ENCODE assay signal across 8 cellular contexts in genomic region chr19:34838753-34839431, GRCh38.
DNase-seq lines count a peak whose midpoint lies in the region; ATAC-seq, FAIRE-seq and TF ChIP-seq lines count a peak whose summit lies in the region.

No MANE protein-coding gene starts in this region.

- H3K4me3 Mint-ChIP-seq in activated CD8-positive, alpha-beta T cell treated with anti-CD3 and anti-CD28 coated beads for 36 hours = peak overlapping the region; percentile 22

- H3K27ac Mint-ChIP-seq in activated CD8-positive, alpha-beta T cell treated with anti-CD3 and anti-CD28 coated beads for 36 hours = no peak overlapping the region

- POLR2A ChIA-PET in activated CD8-positive, alpha-beta T cell treated with anti-CD3 and anti-CD28 coated beads for 36 hours (lab: Charles Lee) = interaction anchor here (0.6 to 1.5 kb wide), 3 partner anchors 8 to 134 kb away, joined by 3 to 4 read pairs (median 3); no protein-coding TSS in a partner anchor

- H3K36me3 ChIP-seq in heart right ventricle = no peaks in the 10 kb centered on the region
- H3K36me3 ChIP-seq in ascending aorta = no peaks in the 10 kb centered on the region

- CTCF ChIA-PET in activated CD8-positive, alpha-beta T cell treated with anti-CD3 and anti-CD28 coated beads for 36 hours (lab: Charles Lee) = interaction anchor here (0.6 to 2.3 kb wide), 16 partner anchors 8 to 302 kb away, joined by 3 to 8 read pairs (median 4); partner anchors contain the start of gene ZNF30

- intact Hi-C loops in activated CD8-positive, alpha-beta T cell treated with anti-CD3 and anti-CD28 coated beads for 36 hours (cut with micrococcal nuclease) = no loop called here
- intact Hi-C loops in heart right ventricle (cut with DNase I) = loop anchor here in 1 of 10 donors (5.0 kb wide), 1 partner anchor 123 kb away; the partner anchor contains the start of gene ZNF792
- intact Hi-C loops in sciatic nerve (cut with DNase I) = no loop called here
- intact Hi-C loops in ascending aorta (cut with DNase I) = no loop called here

- H3K4me1 ChIP-seq in heart right ventricle = peaks cover 5 to 37% (median 26%) of the 10 kb centered on the region in 9 donors
- no peaks in the 10 kb centered on the region for H3K4me1 ChIP-seq in ascending aorta

- no peaks in the 10 kb centered on the region for H3K27me3 Mint-ChIP-seq in activated CD8-positive, alpha-beta T cell treated with anti-CD3 and anti-CD28 coated beads for 36 hours

- DNase-seq in Daoy (ENCODE audit: low read depth) (peak; percentile 15), heart right ventricle (peak in 1 of 2 donors; percentile 33), sciatic nerve (ENCODE audit: low spot score) (no peak), frontal cortex (ENCODE audit: low spot score in 2 of 2) (no peak), GOT3 (lab: John Stamatoyannopoulos, UW) (no peak), ascending aorta (ENCODE audit: low spot score in 2 of 2) (no peak)
- DNase-seq in activated CD8-positive, alpha-beta T cell treated with anti-CD3 and anti-CD28 coated beads for 36 hours = peak; percentile 58

- WGBS in heart right ventricle, 2 donors = 29 to 35% methylated on average over 43 of the region's 43 CpGs

- H3K9me3 Mint-ChIP-seq in activated CD8-positive, alpha-beta T cell treated with anti-CD3 and anti-CD28 coated beads for 36 hours = no peaks in the 10 kb centered on the region

- ATAC-seq in activated CD8-positive, alpha-beta T cell treated with anti-CD3 and anti-CD28 coated beads for 36 hours = peak; percentile 62
- peak; percentile 13 to 62 (median 41) for ATAC-seq in heart right ventricle
- ATAC-seq in sciatic nerve = peak; percentile 15
- ATAC-seq in GM18861 (IDR thresholded peaks at IDR 0.05; ENCODE audit: unreplicated experiment) = no peak

- H3K27ac ChIP-seq in heart right ventricle (peak overlapping the region in 2 of 10 donors; percentile 79 to 87), ascending aorta (no peak overlapping the region)

- H3K9me3 ChIP-seq in heart right ventricle (no peaks in the 10 kb centered on the region), ascending aorta (no peaks in the 10 kb centered on the region)

- FAIRE-seq in frontal cortex (lab: Jason Lieb, UNC) = no peak

- H3K27me3 ChIP-seq in heart right ventricle (no peaks in the 10 kb centered on the region), ascending aorta (no peaks in the 10 kb centered on the region)

- H3K4me1 Mint-ChIP-seq in activated CD8-positive, alpha-beta T cell treated with anti-CD3 and anti-CD28 coated beads for 36 hours (ENCODE audit: low read depth) = peaks cover 11% of the 10 kb centered on the region

- H3K4me3 ChIP-seq in heart right ventricle = peak overlapping the region in 8 of 10 donors; percentile 4 to 43 (median 33)
- H3K4me3 ChIP-seq in ascending aorta = peak overlapping the region in 1 of 2 donors; percentile 21

- TF ChIP-seq CTCF in activated CD8-positive, alpha-beta T cell treated with anti-CD3 and anti-CD28 coated beads for 36 hours (IDR thresholded peaks at IDR 0.05) = peak; percentile 54
- TF ChIP-seq CTCF in heart right ventricle (IDR thresholded peaks at IDR 0.05) (peak in 7 of 9 donors; percentile 3 to 45 (median 36)), ascending aorta (IDR thresholded peaks at IDR 0.05) (no peak)

- no peaks in the 10 kb centered on the region for H3K36me3 Mint-ChIP-seq in activated CD8-positive, alpha-beta T cell treated with anti-CD3 and anti-CD28 coated beads for 36 hours (ENCODE audit: low read depth)

Comparison
In these comparisons a context has a peak if more than half of its experiments do, and no peak if none do; other contexts are left out.
1. DNase-seq: peak in Daoy (single experiment) and activated CD8-positive, alpha-beta T cell treated with anti-CD3 and anti-CD28 coated beads for 36 hours (single experiment); none in sciatic nerve (single experiment), frontal cortex (0 of 2), GOT3 (single experiment) and ascending aorta (0 of 2).
2. CTCF ChIP-seq: peak in activated CD8-positive, alpha-beta T cell treated with anti-CD3 and anti-CD28 coated beads for 36 hours (single experiment) and heart right ventricle (7 of 9); none in ascending aorta (0 of 3).